Comparison of ENCODE assay signal across 8 cellular contexts in the genomic region with DNA sequence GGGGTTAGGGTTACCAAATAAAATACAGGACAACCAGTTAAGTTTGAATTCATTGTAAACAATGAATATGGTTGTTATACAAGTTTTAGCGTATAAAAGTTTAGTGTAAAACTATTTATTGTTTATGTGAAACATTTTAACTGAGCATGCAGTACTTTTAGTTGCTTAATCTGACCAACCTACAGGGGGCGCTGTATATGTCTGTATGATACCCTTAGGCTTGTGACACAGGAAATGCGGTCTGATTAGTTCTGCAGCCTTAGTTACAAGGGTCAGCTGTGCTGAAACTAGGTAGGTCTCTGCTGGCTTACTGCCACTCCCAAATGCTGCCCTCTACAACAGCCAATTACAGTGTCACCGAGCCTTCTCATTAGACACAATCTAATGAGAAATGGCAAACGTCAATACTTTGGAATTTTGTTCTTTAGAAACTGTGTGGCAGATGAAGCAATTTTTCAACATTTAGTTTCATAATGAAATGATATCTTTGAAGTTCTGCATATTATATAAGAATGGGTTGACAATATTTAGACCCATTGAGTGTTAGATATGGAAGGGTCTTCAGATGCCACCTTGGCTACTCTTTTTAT. TPM values are rescaled to one million over a fixed set of nuclear protein-coding genes. Genes with fewer than 3 reads are reported as not detected.
DNase-seq lines count a peak whose midpoint lies in the region; FAIRE-seq and TF ChIP-seq lines count a peak whose summit lies in the region.

No MANE protein-coding gene starts in this region.

- H3K4me2 ChIP-seq in Karpas-422 (ENCODE audit: low read depth, low read length, poor library complexity, severe bottlenecking), result no peak overlapping the region

- no peaks in the 10 kb centered on the region for H3K4me1 Mint-ChIP-seq in activated naive CD4-positive, alpha-beta T cell treated with anti-CD3 and anti-CD28 coated beads for 36 hours (ENCODE audit: low read depth)
- no peaks in the 10 kb centered on the region for H3K4me1 Mint-ChIP-seq in activated naive CD8-positive, alpha-beta T cell treated with anti-CD3 and anti-CD28 coated beads for 36 hours

- H2AFZ ChIP-seq in Karpas-422 (ENCODE audit: low read length), result no peak overlapping the region

- no peaks in the 10 kb centered on the region for H3K9me3 ChIP-seq in Karpas-422 (ENCODE audit: low read length)

- H3K9ac ChIP-seq in Karpas-422 (ENCODE audit: low read length), result no peak overlapping the region

- TF ChIP-seq POLR2A in H54 (IDR thresholded peaks at IDR 0.05; ENCODE audit: low read depth, low read length), result no peak

- no peaks in the 10 kb centered on the region for H3K36me3 ChIP-seq in Karpas-422 (ENCODE audit: insufficient read depth, low read length)

- H3K79me2 ChIP-seq in Karpas-422 (ENCODE audit: low read length), result no peaks in the 10 kb centered on the region

- CTCF ChIA-PET in activated naive CD4-positive, alpha-beta T cell treated with anti-CD3 and anti-CD28 coated beads for 36 hours (lab: Charles Lee), result no interaction called here

- H3K36me3 Mint-ChIP-seq in activated naive CD4-positive, alpha-beta T cell treated with anti-CD3 and anti-CD28 coated beads for 36 hours (ENCODE audit: low read depth), result no peaks in the 10 kb centered on the region
- no peaks in the 10 kb centered on the region for H3K36me3 Mint-ChIP-seq in activated naive CD8-positive, alpha-beta T cell treated with anti-CD3 and anti-CD28 coated beads for 36 hours

- intact Hi-C loops in activated naive CD4-positive, alpha-beta T cell treated with anti-CD3 and anti-CD28 coated beads for 36 hours (cut with micrococcal nuclease), result loop anchor here (5.0 kb wide), 2 partner anchors 330 to 555 kb away; no protein-coding TSS in a partner anchor

- peaks cover 2% of the 10 kb centered on the region for H3K27me3 Mint-ChIP-seq in activated naive CD4-positive, alpha-beta T cell treated with anti-CD3 and anti-CD28 coated beads for 36 hours (ENCODE audit: low read depth)
- no peaks in the 10 kb centered on the region for H3K27me3 Mint-ChIP-seq in activated naive CD8-positive, alpha-beta T cell treated with anti-CD3 and anti-CD28 coated beads for 36 hours

- H3K9me2 ChIP-seq in Karpas-422 (replicated peaks; ENCODE audit: insufficient read depth, low read length), result no peaks in the 10 kb centered on the region

- H3K9me3 Mint-ChIP-seq in activated naive CD4-positive, alpha-beta T cell treated with anti-CD3 and anti-CD28 coated beads for 36 hours, result peaks cover 5% of the 10 kb centered on the region
- no peaks in the 10 kb centered on the region for H3K9me3 Mint-ChIP-seq in activated naive CD8-positive, alpha-beta T cell treated with anti-CD3 and anti-CD28 coated beads for 36 hours

- peak; percentile 15 for FAIRE-seq in H54 (lab: Jason Lieb, UNC)

- no peak overlapping the region for H3K27ac ChIP-seq in Karpas-422 (ENCODE audit: low read length)

- no peak overlapping the region for H3K27ac Mint-ChIP-seq in activated naive CD4-positive, alpha-beta T cell treated with anti-CD3 and anti-CD28 coated beads for 36 hours
- H3K27ac Mint-ChIP-seq in activated naive CD8-positive, alpha-beta T cell treated with anti-CD3 and anti-CD28 coated beads for 36 hours, result no peak overlapping the region

- DNase-seq in activated naive CD4-positive, alpha-beta T cell treated with anti-CD3 and anti-CD28 coated beads for 36 hours, result peak; percentile 19
- DNase-seq in activated naive CD4-positive, alpha-beta T cell (lab: John Stamatoyannopoulos, UW), result no peak
- DNase-seq in H54 (ENCODE audit: insufficient read length, low spot score) (no peak), Karpas-422 (peak; percentile 91), islet precursor cell (no peak), NCI-H2227 (lab: John Stamatoyannopoulos, UW; ENCODE audit: unreplicated experiment) (no peak)
- DNase-seq in activated naive CD8-positive, alpha-beta T cell treated with anti-CD3 and anti-CD28 coated beads for 36 hours, result peak; percentile 3
- DNase-seq in stimulated activated CD4-positive, alpha-beta T cell treated with anti-CD3 and anti-CD28 coated beads, Interleukin-4, amount 100 ng/mL, for 48 hours (ENCODE audit: low read depth in 2 of 2), result peak; percentile 3 to 9

- no peaks in the 10 kb centered on the region for H4K20me1 ChIP-seq in Karpas-422 (ENCODE audit: insufficient read depth, low read depth, low read length)

- no peaks in the 10 kb centered on the region for H3K27me3 ChIP-seq in Karpas-422 (ENCODE audit: low read length)

- H3K4me3 ChIP-seq in Karpas-422 (ENCODE audit: low read length), result no peak overlapping the region

- no peak overlapping the region for H3K4me3 Mint-ChIP-seq in activated naive CD4-positive, alpha-beta T cell treated with anti-CD3 and anti-CD28 coated beads for 36 hours
- H3K4me3 Mint-ChIP-seq in activated naive CD8-positive, alpha-beta T cell treated with anti-CD3 and anti-CD28 coated beads for 36 hours, result no peak overlapping the region

- no peaks in the 10 kb centered on the region for H3K4me1 ChIP-seq in Karpas-422 (ENCODE audit: low read length)

RNA-seq across cellular contexts. Expression of a gene that starts 56.2 kb away (rescaled TPM):
- total RNA-seq in activated naive CD4-positive, alpha-beta T cell treated with anti-CD3 and anti-CD28 coated beads for 36 hours, result not detected
- total RNA-seq in Karpas-422 (2014; rRNA removed; shearing (Covaris generic); ENCODE audit: low replicate concordance), result not detected in 2 replicates
- total RNA-seq in activated naive CD8-positive, alpha-beta T cell treated with anti-CD3 and anti-CD28 coated beads for 36 hours, result 1 to 10 TPM; 1.6 to 1.9 TPM

Comparison
In these comparisons a context has a peak if more than half of its experiments do, and no peak if none do; other contexts are left out.
1. DNase-seq: peak in activated naive CD4-positive, alpha-beta T cell treated with anti-CD3 and anti-CD28 coated beads for 36 hours (single experiment), Karpas-422 (single experiment), activated naive CD8-positive, alpha-beta T cell treated with anti-CD3 and anti-CD28 coated beads for 36 hours (single experiment) and stimulated activated CD4-positive, alpha-beta T cell treated with anti-CD3 and anti-CD28 coated beads, Interleukin-4, amount 100 ng/mL, for 48 hours (2 of 2); none in activated naive CD4-positive, alpha-beta T cell (0 of 4), H54 (single experiment), islet precursor cell (single experiment) and NCI-H2227 (single experiment).